21 cellular contexts compared by ENCODE assay signal in genomic region chr22:46581580-46582244, GRCh38. TPM values are rescaled to one million over a fixed set of nuclear protein-coding genes. Genes with fewer than 3 reads are reported as not detected.
DNase-seq lines count a peak whose midpoint lies in the region; ATAC-seq, FAIRE-seq and TF ChIP-seq lines count a peak whose summit lies in the region.
"Had no signal": no experiment of that assay in that cellular context is flagged by ENCODE, and none has a peak within 500 bp of the region (broad histone marks: within the 10 kb centered on the region; RNA-seq: fewer than 3 reads in every experiment).

No MANE protein-coding gene starts in this region.

- TF ChIP-seq CTCF in HEK293 (tag by site-specific recombination; IDR thresholded peaks at IDR 0.05) (no peak), K562 (IDR thresholded peaks at IDR 0.05 in 2 of 3, conservative IDR thresholded peaks at IDR 0.05 in 1 of 3; ENCODE audit: insufficient read depth in 2 of 3, low read depth in 1 of 3, low read length in 3 of 3) (no peak), HepG2 (CRISPR knock-in tag; IDR thresholded peaks at IDR 0.05) (no peak)

- H3K27ac Mint-ChIP-seq in stimulated activated naive B cell treated with anti-CD40 and anti-IgM and Interleukin-4, amounts not matched to agents 10 μg/mL and 1 μg/mL and 100 μg/mL, for 72 hours: peak overlapping the region; percentile 51
- no peak overlapping the region for H3K27ac Mint-ChIP-seq in activated CD4-positive, alpha-beta T cell treated with anti-CD3 and anti-CD28 coated beads, Interleukin-2, amount 10 ng/mL, durations not matched to agents 24 days and 14 days
- H3K27ac Mint-ChIP-seq: activated naive CD4-positive, alpha-beta T cell treated with anti-CD3 and anti-CD28 coated beads for 36 hours; mesothelial cell of epicardium had no signal

- H3K9me1 ChIP-seq in K562 (ENCODE audit: control insufficient read depth, insufficient read depth, low read length): no peaks in the 10 kb centered on the region

- in situ Hi-C loops in K562 (cut with MboI) (no loop called here), HepG2 (cut with HindIII; ENCODE audit: extremely low pct_ligation_motif_present, low pct_unique_long_range_greater_than_20kb) (no loop called here)

- no peaks in the 10 kb centered on the region for H3K27me3 ChIP-seq in K562 (ENCODE audit: control insufficient read depth in 2 of 2, insufficient read depth in 2 of 2, low read length in 2 of 2)
- no peaks in the 10 kb centered on the region for H3K27me3 ChIP-seq in HepG2 (ENCODE audit: control insufficient read depth in 1 of 2, insufficient read depth in 2 of 2, low read length in 2 of 2)
- H3K27me3 ChIP-seq: foreskin keratinocyte, tibial artery had no signal

- H2AFZ ChIP-seq in K562 (ENCODE audit: low read depth, low read length) (no peak overlapping the region), HepG2 (ENCODE audit: low read length) (no peak overlapping the region)
- H2AFZ ChIP-seq: parathyroid adenoma had no signal

- H3K79me2 ChIP-seq in K562 (ENCODE audit: control insufficient read depth, insufficient read depth, low read length) (peaks cover 87% of the 10 kb centered on the region), HepG2 (ENCODE audit: insufficient read depth, low read length) (peaks cover 25% of the 10 kb centered on the region)

- DNase-seq in K562 (ENCODE audit: extremely low read depth in 1 of 4, low spot score in 3 of 4): no peak
- DNase-seq in HepG2 (ENCODE audit: low spot score): no peak
- no peak for DNase-seq in stimulated activated naive B cell treated with anti-CD40 and anti-IgM and Interleukin-4, amounts not matched to agents 10 μg/mL and 1 μg/mL and 100 μg/mL, for 72 hours
- no peak for DNase-seq in HPDE6-E6E7 (ENCODE audit: extremely low spot score)
- no peak for DNase-seq in activated CD4-positive, alpha-beta T cell treated with anti-CD3 and anti-CD28 coated beads, Interleukin-2, amount 10 ng/mL, durations not matched to agents 24 days and 14 days
- DNase-seq: activated naive CD4-positive, alpha-beta T cell treated with anti-CD3 and anti-CD28 coated beads for 36 hours; CD4-positive, alpha-beta memory T cell; foreskin keratinocyte; GDM1; IMR-90; NCI-H1436; NCI-H510A; tibial artery had no signal

- TF ChIP-seq EP300 in K562 (IDR thresholded peaks at IDR 0.05; ENCODE audit: low read length) (no peak), HepG2 (IDR thresholded peaks at IDR 0.05; ENCODE audit: low read depth in 2 of 2, low read length in 2 of 2) (no peak), HepG2 (CRISPR knock-in tag; IDR thresholded peaks at IDR 0.05; ENCODE audit: borderline replicate concordance) (no peak)

- H3K9ac ChIP-seq in K562 (ENCODE audit: insufficient read depth in 1 of 2, low read depth in 2 of 2, low read length in 2 of 2) (peak overlapping the region in 1 of 2 experiments; percentile 37; a peak in 1 of 4 replicates), HepG2 (ENCODE audit: insufficient read depth, low read depth, low read length) (no peak overlapping the region)
- H3K9ac ChIP-seq: parathyroid adenoma had no signal

- H3K36me3 ChIP-seq in HEK293 (ENCODE audit: control insufficient read depth in 2 of 2, insufficient read depth in 1 of 2, low read length in 2 of 2): no peaks in the 10 kb centered on the region
- peaks cover 8% of the 10 kb centered on the region; the same call in 2 of the 3 replicates for H3K36me3 ChIP-seq in K562 (ENCODE audit: control insufficient read depth, insufficient read depth, low read length)
- no peaks in the 10 kb centered on the region for H3K36me3 ChIP-seq in HepG2 (replicated peaks in 1 of 2; ENCODE audit: control insufficient read depth in 1 of 2, insufficient read depth in 2 of 2, low read length in 2 of 2)
- H3K36me3 ChIP-seq: tibial artery had no signal

- H3K4me1 Mint-ChIP-seq in stimulated activated naive B cell treated with anti-CD40 and anti-IgM and Interleukin-4, amounts not matched to agents 10 μg/mL and 1 μg/mL and 100 μg/mL, for 72 hours: peaks cover 67 to 88% of the 10 kb centered on the region in 2 donors
- peaks cover 43% of the 10 kb centered on the region for H3K4me1 Mint-ChIP-seq in activated CD4-positive, alpha-beta T cell treated with anti-CD3 and anti-CD28 coated beads, Interleukin-2, amount 10 ng/mL, durations not matched to agents 24 days and 14 days

- H3K4me2 ChIP-seq in K562 (ENCODE audit: insufficient read depth, low read length) (peak overlapping the region; percentile 29; the same call in 1 of the 2 replicates), HepG2 (ENCODE audit: low read depth, low read length) (no peak overlapping the region)

- no peak overlapping the region for H3K27ac ChIP-seq in HEK293 (ENCODE audit: extremely low read depth, low read depth, low read length)
- no peak overlapping the region for H3K27ac ChIP-seq in K562 (ENCODE audit: extremely low read depth, low read depth, low read length)
- no peak overlapping the region for H3K27ac ChIP-seq in HepG2 (ENCODE audit: extremely low read length, insufficient read depth, low read length)
- H3K27ac ChIP-seq: foreskin keratinocyte, parathyroid adenoma, tibial artery had no signal

- TF ChIP-seq RAD21 in K562 (CRISPR knock-in tag; conservative IDR thresholded peaks at IDR 0.05 in 1 of 2, IDR thresholded peaks at IDR 0.05 in 1 of 2): no peak
- no peak for TF ChIP-seq RAD21 in HepG2 (CRISPR knock-in tag; IDR thresholded peaks at IDR 0.05)

- WGBS in K562 (ENCODE audit: insufficient coverage, low coverage, missing lambda C conversion rate): 49% methylated on average over 10 of the region's 14 CpGs
- 86% methylated on average over 10 of the region's 14 CpGs for WGBS in HepG2 (ENCODE audit: low lambda C conversion rate)

- intact Hi-C loops in K562 (cut with micrococcal nuclease): no loop called here
- intact Hi-C loops in HepG2 (cut with micrococcal nuclease; ENCODE audit: unreplicated experiment): no loop called here
- intact Hi-C loops in activated CD4-positive, alpha-beta T cell treated with anti-CD3 and anti-CD28 coated beads, Interleukin-2, amount 10 ng/mL, durations not matched to agents 24 days and 14 days (cut with micrococcal nuclease): no loop called here

- no peaks in the 10 kb centered on the region for H3K9me3 Mint-ChIP-seq in stimulated activated naive B cell treated with anti-CD40 and anti-IgM and Interleukin-4, amounts not matched to agents 10 μg/mL and 1 μg/mL and 100 μg/mL, for 72 hours
- H3K9me3 Mint-ChIP-seq in activated CD4-positive, alpha-beta T cell treated with anti-CD3 and anti-CD28 coated beads, Interleukin-2, amount 10 ng/mL, durations not matched to agents 24 days and 14 days: no peaks in the 10 kb centered on the region
- H3K9me3 Mint-ChIP-seq: activated naive CD4-positive, alpha-beta T cell treated with anti-CD3 and anti-CD28 coated beads for 36 hours; CD4-positive, alpha-beta memory T cell; mesothelial cell of epicardium had no signal

- no peaks in the 10 kb centered on the region for H3K9me3 ChIP-seq in HEK293 (ENCODE audit: control insufficient read depth, insufficient read depth, low read depth, low read length)
- H3K9me3 ChIP-seq in K562 (replicated peaks; ENCODE audit: control insufficient read depth, insufficient read depth, low read depth, low read length): no peaks in the 10 kb centered on the region
- H3K9me3 ChIP-seq in HepG2 (ENCODE audit: low read length): no peaks in the 10 kb centered on the region
- H3K9me3 ChIP-seq: tibial artery had no signal

- H3K36me3 Mint-ChIP-seq in stimulated activated naive B cell treated with anti-CD40 and anti-IgM and Interleukin-4, amounts not matched to agents 10 μg/mL and 1 μg/mL and 100 μg/mL, for 72 hours: peaks cover 9 to 10% of the 10 kb centered on the region in 2 donors
- H3K36me3 Mint-ChIP-seq in activated CD4-positive, alpha-beta T cell treated with anti-CD3 and anti-CD28 coated beads, Interleukin-2, amount 10 ng/mL, durations not matched to agents 24 days and 14 days (ENCODE audit: low read depth): peaks cover 4% of the 10 kb centered on the region
- H3K36me3 Mint-ChIP-seq: mesothelial cell of epicardium had no signal

- H3K27me3 Mint-ChIP-seq in stimulated activated naive B cell treated with anti-CD40 and anti-IgM and Interleukin-4, amounts not matched to agents 10 μg/mL and 1 μg/mL and 100 μg/mL, for 72 hours: no peaks in the 10 kb centered on the region
- H3K27me3 Mint-ChIP-seq in activated CD4-positive, alpha-beta T cell treated with anti-CD3 and anti-CD28 coated beads, Interleukin-2, amount 10 ng/mL, durations not matched to agents 24 days and 14 days: no peaks in the 10 kb centered on the region
- H3K27me3 Mint-ChIP-seq: CD4-positive, alpha-beta memory T cell had no signal

- FAIRE-seq in K562 (lab: Jason Lieb, UNC) (no peak), HepG2 (lab: Jason Lieb, UNC) (no peak)
- FAIRE-seq: bronchial epithelial cell, endometrium, TTC549 had no signal

- H3K4me3 ChIP-seq in HEK293 (ENCODE audit: low read depth, low read length) (no peak overlapping the region), K562 (no peak overlapping the region), HepG2 (replicated peaks in 1 of 3; ENCODE audit: insufficient read depth in 1 of 3, low read depth in 2 of 3, low read length in 3 of 3) (no peak overlapping the region)
- H3K4me3 ChIP-seq: tibial artery had no signal

- CTCF ChIA-PET in HEK293 (lab: Yijun Ruan, JAX) (interaction anchor here (1.8 kb wide), 1 partner anchor 18 kb away, joined by 6 read pairs; no protein-coding TSS in a partner anchor), K562 (lab: Yijun Ruan, JAX; ENCODE audit: low intra/inter-chr PET ratio) (no interaction called here), HepG2 (lab: Yijun Ruan, JAX; ENCODE audit: low intra/inter-chr PET ratio, low total read pairs) (no interaction called here)

- H3K4me3 Mint-ChIP-seq in stimulated activated naive B cell treated with anti-CD40 and anti-IgM and Interleukin-4, amounts not matched to agents 10 μg/mL and 1 μg/mL and 100 μg/mL, for 72 hours: peak overlapping the region in 1 of 2 donors; percentile 25
- no peak overlapping the region for H3K4me3 Mint-ChIP-seq in activated CD4-positive, alpha-beta T cell treated with anti-CD3 and anti-CD28 coated beads, Interleukin-2, amount 10 ng/mL, durations not matched to agents 24 days and 14 days
- H3K4me3 Mint-ChIP-seq: activated naive CD4-positive, alpha-beta T cell treated with anti-CD3 and anti-CD28 coated beads for 36 hours; CD4-positive, alpha-beta memory T cell; mesothelial cell of epicardium had no signal

- H3K4me1 ChIP-seq in HEK293 (ENCODE audit: control insufficient read depth, insufficient read depth, low read length) (peaks cover 20% of the 10 kb centered on the region), K562 (replicated peaks in 1 of 2; ENCODE audit: control insufficient read depth in 2 of 2, insufficient read depth in 2 of 2, low read length in 2 of 2) (peaks cover 30 to 59% of the 10 kb centered on the region in 2 experiments), HepG2 (ENCODE audit: insufficient read depth, low read length) (peaks cover 49% of the 10 kb centered on the region)
- H3K4me1 ChIP-seq: parathyroid adenoma had no signal

- TF ChIP-seq POLR2A in K562 (conservative IDR thresholded peaks at IDR 0.05) (no peak), HepG2 (IDR thresholded peaks at IDR 0.05; ENCODE audit: insufficient read depth in 1 of 2, low read depth in 2 of 2, low read length in 2 of 2) (no peak)

- ATAC-seq in K562: no peak
- ATAC-seq in HepG2: no peak
- no peak for ATAC-seq in stimulated activated naive B cell treated with anti-CD40 and anti-IgM and Interleukin-4, amounts not matched to agents 10 μg/mL and 1 μg/mL and 100 μg/mL, for 72 hours (replicated peaks)
- no peak for ATAC-seq in GM19463 (IDR thresholded peaks at IDR 0.05; ENCODE audit: unreplicated experiment)
- ATAC-seq in HG02571 (IDR thresholded peaks at IDR 0.05; ENCODE audit: unreplicated experiment): no peak
- ATAC-seq: foreskin keratinocyte had no signal

- BruUV-seq in K562 (replicated peaks; lab: Mats Ljungman, UMichigan) (no TSS peak), HepG2 (replicated peaks; lab: Mats Ljungman, UMichigan) (no TSS peak)

- POLR2A ChIA-PET in HEK293 (lab: Yijun Ruan, JAX) (no interaction called here), K562 (lab: Yijun Ruan, JAX) (interaction anchor here (0.6 to 0.7 kb wide), 2 partner anchors 9 to 313 kb away, joined by 3 to 5 read pairs; no protein-coding TSS in a partner anchor), HepG2 (lab: Yijun Ruan, JAX) (no interaction called here)

- H4K20me1 ChIP-seq in K562 (replicated peaks; ENCODE audit: control insufficient read depth, insufficient read depth, low read length): peaks cover 9% of the 10 kb centered on the region
- H4K20me1 ChIP-seq in HepG2 (ENCODE audit: insufficient read depth, low read length): peaks cover 8% of the 10 kb centered on the region

RNA-seq across cellular contexts. Expression of gene GRAMD4, which starts 38.5 kb away (rescaled TPM):
- total RNA-seq in K562 (2011; cell fraction: chromatin; rRNA removed; ENCODE audit: low replicate concordance): 92.4 and 123 TPM in 2 replicates
- 64.0 and 80.4 TPM in 2 replicates for total RNA-seq in K562 (2011; cell fraction: nucleolus; rRNA removed)
- total RNA-seq in K562 (2011; cell fraction: nucleoplasm; rRNA removed): 41.7 and 59.0 TPM in 2 replicates
- total RNA-seq in K562 (2014; rRNA removed): 44.8 and 52.4 TPM in 2 replicates
- 13.6 and 14.1 TPM in 2 replicates for total RNA-seq in K562 (2014; rRNA removed; fragmentation: Illumina TruSeq; extraction: Trizol)
- total RNA-seq in K562 (2015; rRNA removed; fragmentation: Illumina TruSeq; extraction: Trizol): 16.0 and 18.6 TPM in 2 replicates
- 44.0 and 45.4 TPM in 2 replicates for total RNA-seq in K562 (2021)
- 31.9 and 35.5 TPM in 2 replicates for polyA plus RNA-seq in K562 (2011; rRNA removed)
- 14.5 and 32.1 TPM in 2 replicates for polyA plus RNA-seq in K562 (2011; cell fraction: cytosol; rRNA removed)
- polyA plus RNA-seq in K562 (2011; cell fraction: nucleus; rRNA removed): 70.0 and 77.3 TPM in 2 replicates
- 17.3 and 43.4 TPM in 2 replicates for polyA plus RNA-seq in K562 (2012)
- 13.7 and 15.3 TPM in 2 replicates for polyA plus RNA-seq in K562 (2014; fragmentation: Illumina TruSeq; extraction: Trizol)
- under 1 TPM; 0.18 to 0.28 TPM for polyA plus RNA-seq in K562 (2014; fragmentation: Nextera tagmentation; extraction: Ambion mirVana)
- polyA plus RNA-seq in K562 (2014; rRNA removed): 31.5 and 37.3 TPM in 2 replicates
- polyA minus RNA-seq in K562 (2011; rRNA and poly(A)+ RNA removed): 34.2 and 53.1 TPM in 2 replicates
- 20.3 and 27.3 TPM in 2 replicates for polyA minus RNA-seq in K562 (2011; cell fraction: cytosol; rRNA and poly(A)+ RNA removed)
- 21.4 and 52.2 TPM in 2 replicates for polyA minus RNA-seq in K562 (2011; cell fraction: nucleus; rRNA and poly(A)+ RNA removed)
- 12.9 and 15.7 TPM in 2 replicates for total RNA-seq in HepG2 (2016; rRNA removed; fragmentation: Illumina TruSeq; extraction: Trizol)
- 14.1 and 16.3 TPM in 2 replicates for total RNA-seq in HepG2 (2016; cell fraction: cytosol; rRNA removed; fragmentation: Illumina TruSeq; extraction: Trizol; ENCODE audit: low read depth)
- total RNA-seq in HepG2 (2016; cell fraction: insoluble cytoplasmic fraction; rRNA removed; fragmentation: Illumina TruSeq; extraction: Trizol): 6.4 and 16.5 TPM in 2 replicates
- 12.4 and 12.8 TPM in 2 replicates for total RNA-seq in HepG2 (2016; cell fraction: membrane; rRNA removed; fragmentation: Illumina TruSeq; extraction: Trizol)
- 23.1 and 33.6 TPM in 2 replicates for total RNA-seq in HepG2 (2016; cell fraction: nucleus; rRNA removed; fragmentation: Illumina TruSeq; extraction: Trizol)
- 15.2 and 16.8 TPM in 2 replicates for polyA plus RNA-seq in HepG2 (2011; rRNA removed)
- 9.6 and 13.3 TPM in 2 replicates for polyA plus RNA-seq in HepG2 (2011; cell fraction: cytosol; rRNA removed)
- 31.6 and 32.7 TPM in 2 replicates for polyA plus RNA-seq in HepG2 (2011; cell fraction: nucleus; rRNA removed)
- polyA plus RNA-seq in HepG2 (2012): 11.1 and 12.7 TPM in 2 replicates
- 2.2 and 2.8 TPM in 2 replicates for polyA plus RNA-seq in HepG2 (2016; cell fraction: cytosol; fragmentation: Illumina TruSeq; extraction: Trizol; ENCODE audit: low read depth)
- 5.3 and 6.3 TPM in 2 replicates for polyA plus RNA-seq in HepG2 (2016; cell fraction: insoluble cytoplasmic fraction; fragmentation: Illumina TruSeq; extraction: Trizol; ENCODE audit: low read depth)
- 4.4 and 6.1 TPM in 2 replicates for polyA plus RNA-seq in HepG2 (2016; cell fraction: membrane; fragmentation: Illumina TruSeq; extraction: Trizol; ENCODE audit: low read depth)
- 20.4 and 22.4 TPM in 2 replicates for polyA plus RNA-seq in HepG2 (2016; cell fraction: nucleus; fragmentation: Illumina TruSeq; extraction: Trizol; ENCODE audit: insufficient read depth, low read depth)
- polyA minus RNA-seq in HepG2 (2011; rRNA and poly(A)+ RNA removed; ENCODE audit: low replicate concordance): 27.9 and 38.7 TPM in 2 replicates
- 10.0 and 13.9 TPM in 2 replicates for polyA minus RNA-seq in HepG2 (2011; cell fraction: cytosol; rRNA and poly(A)+ RNA removed)
- 18.5 and 30.2 TPM in 2 replicates for polyA minus RNA-seq in HepG2 (2011; cell fraction: nucleus; rRNA and poly(A)+ RNA removed)
- 63.8 and 66.1 TPM in 2 replicates for total RNA-seq in activated CD4-positive, alpha-beta T cell treated with anti-CD3 and anti-CD28 coated beads, Interleukin-2, amount 10 ng/mL, durations not matched to agents 24 days and 14 days

RNA-seq across cellular contexts. Expression of gene CELSR1, which starts 44.3 kb away (rescaled TPM):
- total RNA-seq in K562 (2011; cell fraction: chromatin; rRNA removed; ENCODE audit: low replicate concordance): 0.14 and 0.19 TPM in 2 replicates
- 0.13 and 0.33 TPM in 2 replicates for total RNA-seq in K562 (2011; cell fraction: nucleolus; rRNA removed)
- not detected in 2 replicates for total RNA-seq in K562 (2011; cell fraction: nucleoplasm; rRNA removed)
- total RNA-seq in K562 (2014; rRNA removed) (not detected in 2 replicates), K562 (2014; rRNA removed; fragmentation: Illumina TruSeq; extraction: Trizol) (not detected in 2 replicates), K562 (2015; rRNA removed; fragmentation: Illumina TruSeq; extraction: Trizol) (not detected in 2 replicates), K562 (2021) (0.04 and 0.09 TPM in 2 replicates), HepG2 (2016; rRNA removed; fragmentation: Illumina TruSeq; extraction: Trizol) (1.5 and 1.8 TPM in 2 replicates)
- polyA plus RNA-seq in K562 (2011; rRNA removed) (not detected in 2 replicates), K562 (2014; fragmentation: Illumina TruSeq; extraction: Trizol) (not detected in 2 replicates), K562 (2014; fragmentation: Nextera tagmentation; extraction: Ambion mirVana) (under 1 TPM in 1 of 2 experiments, not detected in 1; under 0.01 TPM), K562 (2014; rRNA removed) (not detected in 2 replicates), HepG2 (2011; rRNA removed) (0.78 and 0.84 TPM in 2 replicates)
- polyA plus RNA-seq in K562 (2011; cell fraction: cytosol; rRNA removed): 0.01 and 0.03 TPM in 2 replicates
- polyA plus RNA-seq in K562 (2011; cell fraction: nucleus; rRNA removed): 0.01 TPM in 1 of 2 replicates, not detected in the other
- 0.01 TPM in 2 replicates for polyA plus RNA-seq in K562 (2012)
- not detected in 2 replicates for polyA minus RNA-seq in K562 (2011; rRNA and poly(A)+ RNA removed)
- polyA minus RNA-seq in K562 (2011; cell fraction: cytosol; rRNA and poly(A)+ RNA removed): not detected in 2 replicates
- polyA minus RNA-seq in K562 (2011; cell fraction: nucleus; rRNA and poly(A)+ RNA removed): 0.13 TPM in 1 of 2 replicates, not detected in the other
- total RNA-seq in HepG2 (2016; cell fraction: cytosol; rRNA removed; fragmentation: Illumina TruSeq; extraction: Trizol; ENCODE audit: low read depth): 0.53 and 0.71 TPM in 2 replicates
- 1.1 and 1.6 TPM in 2 replicates for total RNA-seq in HepG2 (2016; cell fraction: insoluble cytoplasmic fraction; rRNA removed; fragmentation: Illumina TruSeq; extraction: Trizol)
- total RNA-seq in HepG2 (2016; cell fraction: membrane; rRNA removed; fragmentation: Illumina TruSeq; extraction: Trizol): 0.62 and 0.71 TPM in 2 replicates
- total RNA-seq in HepG2 (2016; cell fraction: nucleus; rRNA removed; fragmentation: Illumina TruSeq; extraction: Trizol): 2.1 and 2.2 TPM in 2 replicates
- polyA plus RNA-seq in HepG2 (2011; cell fraction: cytosol; rRNA removed): 0.49 and 0.62 TPM in 2 replicates
- polyA plus RNA-seq in HepG2 (2011; cell fraction: nucleus; rRNA removed): 2.1 and 3.6 TPM in 2 replicates
- polyA plus RNA-seq in HepG2 (2012): 0.75 and 0.95 TPM in 2 replicates
- polyA plus RNA-seq in HepG2 (2016; cell fraction: cytosol; fragmentation: Illumina TruSeq; extraction: Trizol; ENCODE audit: low read depth): 0.17 and 0.26 TPM in 2 replicates
- polyA plus RNA-seq in HepG2 (2016; cell fraction: insoluble cytoplasmic fraction; fragmentation: Illumina TruSeq; extraction: Trizol; ENCODE audit: low read depth): 0.76 and 1.3 TPM in 2 replicates
- 0.38 and 0.70 TPM in 2 replicates for polyA plus RNA-seq in HepG2 (2016; cell fraction: membrane; fragmentation: Illumina TruSeq; extraction: Trizol; ENCODE audit: low read depth)
- polyA plus RNA-seq in HepG2 (2016; cell fraction: nucleus; fragmentation: Illumina TruSeq; extraction: Trizol; ENCODE audit: insufficient read depth, low read depth): 4.1 and 5.1 TPM in 2 replicates
- 4.5 and 19.4 TPM in 2 replicates for polyA minus RNA-seq in HepG2 (2011; rRNA and poly(A)+ RNA removed; ENCODE audit: low replicate concordance)
- 0.30 and 1.1 TPM in 2 replicates for polyA minus RNA-seq in HepG2 (2011; cell fraction: cytosol; rRNA and poly(A)+ RNA removed)
- polyA minus RNA-seq in HepG2 (2011; cell fraction: nucleus; rRNA and poly(A)+ RNA removed): 2.0 and 3.5 TPM in 2 replicates
- total RNA-seq in activated CD4-positive, alpha-beta T cell treated with anti-CD3 and anti-CD28 coated beads, Interleukin-2, amount 10 ng/mL, durations not matched to agents 24 days and 14 days: 0.36 and 0.37 TPM in 2 replicates
